In the genomic region with DNA sequence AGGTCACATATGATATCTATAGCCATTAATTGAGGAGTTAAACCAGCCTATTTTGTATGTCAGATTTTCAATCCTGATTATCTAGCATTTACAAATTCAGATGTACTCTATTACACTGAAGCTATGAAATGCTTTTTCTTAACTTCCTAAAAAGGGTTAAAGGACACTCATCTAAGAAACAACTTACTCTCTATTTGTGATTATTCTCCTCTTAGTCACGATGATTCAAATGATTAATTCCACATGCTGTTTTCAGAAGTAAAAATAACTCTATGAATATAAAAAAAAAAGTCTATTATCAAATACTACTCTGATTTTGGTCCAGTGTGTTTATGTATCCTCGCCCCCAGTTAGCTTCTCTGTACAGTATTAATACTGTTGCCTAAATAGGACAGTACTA, we compare ENCODE assay signal across 16 cellular contexts.
DNase-seq lines count a peak whose midpoint lies in the region; ATAC-seq and TF ChIP-seq lines count a peak whose summit lies in the region.
"Had no signal": no experiment of that assay in that cellular context is flagged by ENCODE, and none has a peak within 500 bp of the region (broad histone marks: within the 10 kb centered on the region; RNA-seq: fewer than 3 reads in every experiment).

No MANE protein-coding gene starts in this region.

- H3K36me3 ChIP-seq in GM23248 (ENCODE audit: low read depth) (no peaks in the 10 kb centered on the region), adipocyte (ENCODE audit: control insufficient read depth, insufficient read depth, low read length, severe bottlenecking) (no peaks in the 10 kb centered on the region), ascending aorta (no peaks in the 10 kb centered on the region)
- H3K36me3 ChIP-seq: neutrophil had no signal

- no peaks in the 10 kb centered on the region for H3K9me3 ChIP-seq in GM23248 (ENCODE audit: low read depth)
- peaks cover 10% of the 10 kb centered on the region for H3K9me3 ChIP-seq in adipocyte (ENCODE audit: control insufficient read depth, low read length)
- no peaks in the 10 kb centered on the region for H3K9me3 ChIP-seq in ascending aorta
- H3K9me3 ChIP-seq: neutrophil, testis had no signal

- DNase-seq in GM23248 (peak; percentile 88), adipocyte (ENCODE audit: low read depth) (peak; percentile 48), fibroblast of the conjunctiva (ENCODE audit: low read depth) (peak; percentile 52), ascending aorta (ENCODE audit: low spot score in 2 of 2) (no peak), NCI-H510A (lab: John Stamatoyannopoulos, UW) (no peak)
- no peak for DNase-seq in activated CD4-positive, alpha-beta T cell treated with anti-CD3 and anti-CD28 coated beads, Interleukin-2, amount 50 U/mL, for 48 hours
- DNase-seq: activated CD4-positive, CD25-positive, alpha-beta regulatory T cell treated with anti-CD3 and anti-CD28 coated beads, Interleukin-2, amount 50 U/mL, for 72 hours; activated CD8-positive, alpha-beta memory T cell treated with anti-CD3 and anti-CD28 coated beads, Interleukin-2, amount 50 U/mL, for 4 hours; GDM1; NCI-H1092 treated with DMSO at 0.1 percent for 48 hours; stimulated activated CD4-positive, alpha-beta T cell treated with anti-CD3 and anti-CD28 coated beads, Interleukin-4, amount 100 ng/mL, for 1 hour; stimulated activated CD8-positive, alpha-beta memory T cell treated with anti-CD3 and anti-CD28 coated beads, Interleukin-4, amount 100 ng/mL, for 48 hours; testis had no signal

- TF ChIP-seq CTCF in ascending aorta (IDR thresholded peaks at IDR 0.05), result no peak

- H2AFZ ChIP-seq in GM23248, result no peak overlapping the region

- H3K4me3 ChIP-seq in GM23248 (peak overlapping the region; percentile 58), adipocyte (ENCODE audit: low read length) (peak overlapping the region; percentile 63), ascending aorta (no peak overlapping the region)
- H3K4me3 ChIP-seq: testis had no signal

- peak overlapping the region; percentile 55 for H3K9ac ChIP-seq in GM23248
- H3K9ac ChIP-seq in adipocyte (ENCODE audit: low read length), result peak overlapping the region; percentile 73

- H4K20me1 ChIP-seq in GM23248 (ENCODE audit: insufficient read depth), result no peaks in the 10 kb centered on the region

- peak overlapping the region; percentile 83 for H3K4me2 ChIP-seq in GM23248 (ENCODE audit: unreplicated experiment)

- in situ Hi-C loops in GM23248 (cut with MboI), result no loop called here

- intact Hi-C loops in ascending aorta (cut with DNase I), result no loop called here

- ATAC-seq in GM18517 (IDR thresholded peaks at IDR 0.05; ENCODE audit: unreplicated experiment), result no peak
- ATAC-seq: sciatic nerve had no signal

- H3F3A ChIP-seq in GM23248 (ENCODE audit: insufficient read depth), result peaks cover 22% of the 10 kb centered on the region

- 0% methylated on average over 2 of the region's 2 CpGs for WGBS in GM23248 (ENCODE audit: low coverage in 1 of 2, low lambda C conversion rate in 2 of 2, missing lambda C conversion rate in 2 of 2), 2 experiments

- peaks cover 22% of the 10 kb centered on the region for H3K4me1 ChIP-seq in GM23248 (ENCODE audit: insufficient read depth)
- peaks cover 29% of the 10 kb centered on the region for H3K4me1 ChIP-seq in adipocyte (ENCODE audit: control insufficient read depth, insufficient read depth, low read length)
- no peaks in the 10 kb centered on the region for H3K4me1 ChIP-seq in ascending aorta
- H3K4me1 ChIP-seq: testis had no signal

- no peaks in the 10 kb centered on the region for H3K79me2 ChIP-seq in GM23248 (ENCODE audit: insufficient read depth)

- H3K9me2 ChIP-seq in GM23248 (ENCODE audit: insufficient read depth), result no peaks in the 10 kb centered on the region

- H3K27ac ChIP-seq in GM23248, result peak overlapping the region; percentile 84
- H3K27ac ChIP-seq in ascending aorta, result no peak overlapping the region
- H3K27ac ChIP-seq: neutrophil, testis had no signal

- no peaks in the 10 kb centered on the region for H3K27me3 ChIP-seq in GM23248 (replicated peaks; ENCODE audit: insufficient read depth)
- no peaks in the 10 kb centered on the region for H3K27me3 ChIP-seq in adipocyte (replicated peaks; ENCODE audit: control insufficient read depth, insufficient read depth, low read length)
- no peaks in the 10 kb centered on the region for H3K27me3 ChIP-seq in ascending aorta
- H3K27me3 ChIP-seq: neutrophil, testis had no signal

Comparison
In these comparisons a context has a peak if more than half of its experiments do, and no peak if none do; other contexts are left out.
1. DNase-seq: peak in GM23248 (single experiment), adipocyte (single experiment) and fibroblast of the conjunctiva (single experiment); none in activated CD4-positive, alpha-beta T cell treated with anti-CD3 and anti-CD28 coated beads, Interleukin-2, amount 50 U/mL, for 48 hours (0 of 2), ascending aorta (0 of 2) and NCI-H510A (single experiment).
2. H3K4me3 ChIP-seq: peak in GM23248 (single experiment) and adipocyte (single experiment); none in ascending aorta (0 of 2).